15 cellular contexts compared by ENCODE assay signal in genomic region chr12:46499901-46500300, GRCh38.
DNase-seq lines count a peak whose midpoint lies in the region; ATAC-seq and TF ChIP-seq lines count a peak whose summit lies in the region.
"Had no signal": no experiment of that assay in that cellular context is flagged by ENCODE, and none has a peak within 500 bp of the region (broad histone marks: within the 10 kb centered on the region; RNA-seq: fewer than 3 reads in every experiment).

No MANE protein-coding gene starts in this region.

- no peak for TF ChIP-seq EP300 in sigmoid colon (IDR thresholded peaks at IDR 0.05)

- H3K18ac ChIP-seq in IMR-90 (ENCODE audit: low read depth, low read length): no peak overlapping the region; the same call in 1 of the 2 replicates

- dilution Hi-C loops in IMR-90 (cut with HindIII; ENCODE audit: low sequenced_read_pairs, unreplicated experiment): no loop called here

- H3K56ac ChIP-seq in IMR-90 (ENCODE audit: extremely low read depth, insufficient read depth, low read length): no peak overlapping the region

- CTCF ChIA-PET in IMR-90 (lab: Yijun Ruan, JAX): no interaction called here

- no peaks in the 10 kb centered on the region for H4K20me1 ChIP-seq in IMR-90 (ENCODE audit: insufficient read depth, low read length)

- H3K27me3 ChIP-seq in IMR-90 (ENCODE audit: control insufficient read depth, insufficient read depth, low read length): no peaks in the 10 kb centered on the region
- no peaks in the 10 kb centered on the region for H3K27me3 ChIP-seq in sigmoid colon
- H3K27me3 ChIP-seq: BE2C had no signal

- H3K4ac ChIP-seq in IMR-90 (ENCODE audit: low read depth, low read length): no peak overlapping the region

- H2AK9ac ChIP-seq in IMR-90 (replicated peaks; ENCODE audit: low read depth, low read length, poor library complexity): no peak overlapping the region

- H2BK20ac ChIP-seq in IMR-90 (ENCODE audit: low read depth, low read length): no peak overlapping the region

- no peak overlapping the region for H2BK120ac ChIP-seq in IMR-90 (ENCODE audit: low read depth, low read length)

- H2BK15ac ChIP-seq in IMR-90 (ENCODE audit: low read depth, low read length): 0 out of 3 replicates have a peak overlapping the region, but pooled peaks have one; percentile 32

- BruUV-seq in IMR-90 (replicated peaks; lab: Mats Ljungman, UMichigan): no TSS peak

- no peak overlapping the region for H2AK5ac ChIP-seq in IMR-90 (ENCODE audit: low read depth, low read length)

- H4K5ac ChIP-seq in IMR-90 (ENCODE audit: low read depth, low read length): no peak overlapping the region

- H3K27ac ChIP-seq in IMR-90 (ENCODE audit: insufficient read depth, low read length): no peak overlapping the region
- H3K27ac ChIP-seq in sigmoid colon: no peak overlapping the region
- H3K27ac ChIP-seq: thoracic aorta had no signal

- no peak overlapping the region for H4K8ac ChIP-seq in IMR-90 (ENCODE audit: low read depth in 2 of 2, low read length in 2 of 2)

- intact Hi-C loops in IMR-90 (cut with micrococcal nuclease) (loop anchor here (10.0 kb wide), 2 partner anchors 235 to 435 kb away; partner anchors contain the start of gene SLC38A1), sciatic nerve (cut with DNase I) (no loop called here), sigmoid colon (cut with DNase I) (no loop called here)

- H3K9me3 ChIP-seq in IMR-90 (ENCODE audit: control insufficient read depth, insufficient read depth, low read length) (peaks cover 2% of the 10 kb centered on the region; the same call in 1 of the 2 replicates), sigmoid colon (no peaks in the 10 kb centered on the region)
- H3K9me3 ChIP-seq: BE2C had no signal

- peaks cover under 1% of the 10 kb centered on the region; the same call in 1 of the 2 replicates for H3K9me1 ChIP-seq in IMR-90 (ENCODE audit: insufficient read depth, low read length)

- H2BK5ac ChIP-seq in IMR-90 (ENCODE audit: low read depth, low read length, poor library complexity, severe bottlenecking): peak overlapping the region; percentile 8

- ATAC-seq in GM18909 (IDR thresholded peaks at IDR 0.05; ENCODE audit: poor library complexity, unreplicated experiment) (peak; percentile 82), GM21529 (IDR thresholded peaks at IDR 0.05; ENCODE audit: unreplicated experiment) (peak; percentile 85), HG03025 (IDR thresholded peaks at IDR 0.05; ENCODE audit: low FRiP score, unreplicated experiment) (peak; percentile 87), IMR-90 (ENCODE audit: low read depth) (no peak), HG02938 (IDR thresholded peaks at IDR 0.05; ENCODE audit: unreplicated experiment) (no peak), sciatic nerve (no peak)
- ATAC-seq: activated CD8-positive, alpha-beta T cell treated with anti-CD3 and anti-CD28 coated beads, Interleukin-2, amount 10 ng/mL, durations not matched to agents 7 days and 5 days had no signal

- no peak overlapping the region for H3K9ac ChIP-seq in IMR-90 (ENCODE audit: low read depth, low read length)

- no peak overlapping the region for H3K4me2 ChIP-seq in IMR-90 (ENCODE audit: low read depth, low read length)

- WGBS in IMR-90 (ENCODE audit: extremely low coverage in 2 of 2, insufficient read length in 1 of 2), 2 experiments: no CpG with 5 or more reads among the region's 2 CpGs
- 93% methylated on average over 2 of the region's 2 CpGs for WGBS in sigmoid colon, 2 donors

- H3K36me3 ChIP-seq in IMR-90 (ENCODE audit: control insufficient read depth, insufficient read depth, low read length) (no peaks in the 10 kb centered on the region), sigmoid colon (no peaks in the 10 kb centered on the region)
- H3K36me3 ChIP-seq: BE2C, thoracic aorta had no signal

- TF ChIP-seq RAD21 in IMR-90 (IDR thresholded peaks at IDR 0.05; ENCODE audit: low read length): no peak

- no peak for TF ChIP-seq POLR2A in IMR-90 (IDR thresholded peaks at IDR 0.05; ENCODE audit: low read depth, low read length)
- no peak for TF ChIP-seq POLR2A in sigmoid colon (IDR thresholded peaks at IDR 0.05)

- no peak overlapping the region for H4K91ac ChIP-seq in IMR-90 (ENCODE audit: insufficient read depth, low read depth, low read length)

- no peak for TF ChIP-seq CTCF in IMR-90 (conservative IDR thresholded peaks at IDR 0.05; ENCODE audit: low read depth, low read length)
- no peak for TF ChIP-seq CTCF in sigmoid colon (IDR thresholded peaks at IDR 0.05)

- H3K4me1 ChIP-seq in IMR-90 (ENCODE audit: control insufficient read depth, insufficient read depth, low read length) (peaks cover 8% of the 10 kb centered on the region), sigmoid colon (peaks cover 0 to 5% (median under 1%) of the 10 kb centered on the region in 4 donors)
- H3K4me1 ChIP-seq: BE2C had no signal

- DNase-seq in IMR-90 (no peak), NCI-H748 (lab: John Stamatoyannopoulos, UW; ENCODE audit: unreplicated experiment) (no peak), sciatic nerve (ENCODE audit: low spot score) (no peak), sigmoid colon (no peak)
- DNase-seq: activated CD8-positive, alpha-beta T cell treated with anti-CD3 and anti-CD28 coated beads, Interleukin-2, amount 10 ng/mL, durations not matched to agents 7 days and 5 days; activated effector memory CD4-positive, alpha-beta T cell treated with Interleukin-2 at 50 U/mL for 16 hours; aorta; BE2C; NCI-H1092 had no signal

- POLR2A ChIA-PET in IMR-90 (lab: Charles Lee; ENCODE audit: unreplicated experiment): no interaction called here

- no peak overlapping the region for H2AFZ ChIP-seq in IMR-90 (replicated peaks; ENCODE audit: low read length, poor library complexity)

- H3K23ac ChIP-seq in IMR-90 (ENCODE audit: low read depth, low read length): no peak overlapping the region

- in situ Hi-C loops in IMR-90 (cut with MboI; ENCODE audit: low sequenced_read_pairs): loop anchor here (10.0 kb wide), 1 partner anchor 115 kb away; no protein-coding TSS in a partner anchor

- H3K4me3 ChIP-seq in IMR-90 (ENCODE audit: insufficient read depth, low read depth, low read length): no peak overlapping the region
- H3K4me3 ChIP-seq in sigmoid colon: no peak overlapping the region
- H3K4me3 ChIP-seq: lung, thoracic aorta had no signal

- no peak overlapping the region for H3K14ac ChIP-seq in IMR-90 (replicated peaks; ENCODE audit: low read depth, low read length)

- H3K79me1 ChIP-seq in IMR-90 (ENCODE audit: low read depth in 1 of 2, low read length in 2 of 2): peaks cover 4 to 6% of the 10 kb centered on the region in 2 experiments; a peak in 2 of 4 replicates

TF ChIP-seq in IMR-90, 13 proteins besides CTCF, POLR2A, EP300 and RAD21:
- TF ChIP-seq RFX5 (IDR thresholded peaks at IDR 0.05; ENCODE audit: low read depth, low read length): no peak
- TF ChIP-seq MAFK (IDR thresholded peaks at IDR 0.05; ENCODE audit: low read depth, low read length): no peak
- TF ChIP-seq MXI1 (IDR thresholded peaks at IDR 0.05; ENCODE audit: borderline replicate concordance, low read depth, low read length): no peak
- no peak for TF ChIP-seq CEBPB (IDR thresholded peaks at IDR 0.05; ENCODE audit: low read depth, low read length)
- no peak for TF ChIP-seq FOS (IDR thresholded peaks at IDR 0.05; ENCODE audit: low read depth, low read length)
- TF ChIP-seq CHD1 (IDR thresholded peaks at IDR 0.05; ENCODE audit: low read depth, low read length): no peak
- TF ChIP-seq, protein P1, sequence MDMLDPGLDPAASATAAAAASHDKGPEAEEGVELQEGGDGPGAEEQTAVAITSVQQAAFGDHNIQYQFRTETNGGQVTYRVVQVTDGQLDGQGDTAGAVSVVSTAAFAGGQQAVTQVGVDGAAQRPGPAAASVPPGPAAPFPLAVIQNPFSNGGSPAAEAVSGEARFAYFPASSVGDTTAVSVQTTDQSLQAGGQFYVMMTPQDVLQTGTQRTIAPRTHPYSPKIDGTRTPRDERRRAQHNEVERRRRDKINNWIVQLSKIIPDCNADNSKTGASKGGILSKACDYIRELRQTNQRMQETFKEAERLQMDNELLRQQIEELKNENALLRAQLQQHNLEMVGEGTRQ (IDR thresholded peaks at IDR 0.05; ENCODE audit: low read depth, low read length): no peak
- TF ChIP-seq RCOR1 (IDR thresholded peaks at IDR 0.05; ENCODE audit: insufficient replicate concordance, low read length): no peak
- TF ChIP-seq BHLHE40 (IDR thresholded peaks at IDR 0.05; ENCODE audit: low read depth, low read length): no peak
- no peak for TF ChIP-seq SMC3 (IDR thresholded peaks at IDR 0.05; ENCODE audit: low read depth, low read length)
- TF ChIP-seq NFE2L2 (IDR thresholded peaks at IDR 0.05; ENCODE audit: low read depth, low read length): no peak
- TF ChIP-seq ELK1 (IDR thresholded peaks at IDR 0.05; ENCODE audit: borderline replicate concordance, low read depth, low read length): no peak

Comparison
In these comparisons a context has a peak if more than half of its experiments do, and no peak if none do; other contexts are left out.
1. ATAC-seq: peak in GM18909 (single experiment), GM21529 (single experiment) and HG03025 (single experiment); none in IMR-90 (single experiment), HG02938 (single experiment) and sciatic nerve (single experiment).